ENCODE assay signal across 9 cellular contexts in the genomic region with DNA sequence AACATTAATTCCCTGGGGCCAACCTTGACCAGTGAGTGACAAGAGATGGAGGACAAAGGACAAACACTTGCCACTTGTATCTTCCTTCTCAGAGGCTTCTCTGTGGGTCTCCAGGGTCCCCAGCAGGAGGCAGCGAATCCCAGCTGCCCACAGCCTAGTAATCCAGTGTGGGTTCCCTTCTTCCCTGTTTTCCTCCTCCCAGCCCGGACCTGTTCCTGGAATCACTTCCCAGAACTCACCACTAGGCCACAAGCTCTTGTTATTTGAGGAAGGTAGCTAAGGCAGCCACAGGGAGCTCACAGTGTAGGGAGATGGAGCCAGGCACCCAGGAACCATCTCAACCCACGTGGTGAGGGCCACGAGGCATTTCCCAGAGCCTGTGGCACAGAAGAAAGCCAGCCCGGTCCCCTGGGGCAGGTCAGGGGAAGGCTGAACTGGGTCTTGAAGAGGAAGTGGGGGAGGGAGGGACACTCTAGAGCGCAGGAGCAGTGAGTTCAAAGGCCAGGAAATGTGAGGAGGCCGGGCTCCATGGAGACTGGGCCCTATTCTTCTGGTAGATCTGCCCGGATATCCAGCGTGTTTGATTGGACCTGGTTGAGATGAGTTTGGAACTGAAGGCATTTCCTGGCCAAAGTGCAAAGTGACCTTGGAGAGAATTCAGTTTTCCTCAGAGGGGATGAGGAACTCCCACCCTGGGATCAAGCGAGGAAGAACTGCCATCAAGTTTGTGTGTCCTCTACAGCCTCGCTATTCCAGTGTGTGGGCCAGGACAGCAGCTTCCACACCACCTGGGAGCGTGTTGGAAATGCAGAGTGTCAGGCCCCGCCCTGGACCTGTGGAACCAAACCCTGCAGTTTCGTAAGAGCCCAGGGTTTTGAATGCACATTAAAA. TPM values are rescaled to one million over a fixed set of nuclear protein-coding genes. Genes with fewer than 3 reads are reported as not detected.
DNase-seq lines count a peak whose midpoint lies in the region; ATAC-seq and TF ChIP-seq lines count a peak whose summit lies in the region.
"Had no signal": no experiment of that assay in that cellular context is flagged by ENCODE, and none has a peak within 500 bp of the region (broad histone marks: within the 10 kb centered on the region; RNA-seq: fewer than 3 reads in every experiment).

No MANE protein-coding gene starts in this region.

- H3K4me3 Mint-ChIP-seq in activated T-cell treated with anti-CD3 and anti-CD28 coated beads, Interleukin-2, amount 50 U/mL, for 72 hours = no peak overlapping the region
- no peak overlapping the region for H3K4me3 Mint-ChIP-seq in T-helper 1 cell treated with Interleukin-12 subunit alpha and Interleukin-12 subunit beta and Interleukin-4 antibody, amounts not matched to agents 30 μg/mL and 1 μg/mL, for 36 hours
- peak overlapping the region; percentile 32 for H3K4me3 Mint-ChIP-seq in stimulated activated naive CD8-positive, alpha-beta T cell treated with anti-CD3 and anti-CD28 coated beads, Interleukin-15, amount 100 ng/mL, for 72 hours

- no peak overlapping the region for H3K4me3 ChIP-seq in fibroblast of pulmonary artery (replicated peaks; ENCODE audit: low read depth, low read length)

- peak overlapping the region; percentile 60 for H3K27ac Mint-ChIP-seq in activated T-cell treated with anti-CD3 and anti-CD28 coated beads, Interleukin-2, amount 50 U/mL, for 72 hours
- peak overlapping the region; percentile 62 for H3K27ac Mint-ChIP-seq in T-helper 1 cell treated with Interleukin-12 subunit alpha and Interleukin-12 subunit beta and Interleukin-4 antibody, amounts not matched to agents 30 μg/mL and 1 μg/mL, for 36 hours
- peak overlapping the region; percentile 94 to 96 for H3K27ac Mint-ChIP-seq in stimulated activated naive CD8-positive, alpha-beta T cell treated with anti-CD3 and anti-CD28 coated beads, Interleukin-15, amount 100 ng/mL, for 72 hours

- peak; percentile 37 to 43 for ATAC-seq in activated T-cell treated with anti-CD3 and anti-CD28 coated beads, Interleukin-2, amount 50 U/mL, for 72 hours (replicated peaks in 1 of 2)
- peak; percentile 86 for ATAC-seq in stimulated activated naive CD8-positive, alpha-beta T cell treated with anti-CD3 and anti-CD28 coated beads, Interleukin-15, amount 100 ng/mL, for 72 hours
- no peak for ATAC-seq in HG03159 (IDR thresholded peaks at IDR 0.05; ENCODE audit: unreplicated experiment)
- no peak for ATAC-seq in HG02642 (IDR thresholded peaks at IDR 0.05; ENCODE audit: poor library complexity, unreplicated experiment)

- no peaks in the 10 kb centered on the region for H3K27me3 Mint-ChIP-seq in activated T-cell treated with anti-CD3 and anti-CD28 coated beads, Interleukin-2, amount 50 U/mL, for 72 hours (ENCODE audit: low read depth)
- no peaks in the 10 kb centered on the region for H3K27me3 Mint-ChIP-seq in T-helper 1 cell treated with Interleukin-12 subunit alpha and Interleukin-12 subunit beta and Interleukin-4 antibody, amounts not matched to agents 30 μg/mL and 1 μg/mL, for 36 hours (ENCODE audit: low read depth)
- no peaks in the 10 kb centered on the region for H3K27me3 Mint-ChIP-seq in stimulated activated naive CD8-positive, alpha-beta T cell treated with anti-CD3 and anti-CD28 coated beads, Interleukin-15, amount 100 ng/mL, for 72 hours

- peak; percentile 5 for TF ChIP-seq CTCF in fibroblast of pulmonary artery (IDR thresholded peaks at IDR 0.05; ENCODE audit: low read length, missing control alignments)

- H3K36me3 Mint-ChIP-seq in activated T-cell treated with anti-CD3 and anti-CD28 coated beads, Interleukin-2, amount 50 U/mL, for 72 hours (ENCODE audit: insufficient read depth in 2 of 2) = peaks cover under 1 to 2% of the 10 kb centered on the region in 2 donors
- peaks cover 2% of the 10 kb centered on the region for H3K36me3 Mint-ChIP-seq in T-helper 1 cell treated with Interleukin-12 subunit alpha and Interleukin-12 subunit beta and Interleukin-4 antibody, amounts not matched to agents 30 μg/mL and 1 μg/mL, for 36 hours (ENCODE audit: low read depth)

- H3K4me1 Mint-ChIP-seq in activated T-cell treated with anti-CD3 and anti-CD28 coated beads, Interleukin-2, amount 50 U/mL, for 72 hours (ENCODE audit: low read depth) = peaks cover 10% of the 10 kb centered on the region
- peaks cover 8% of the 10 kb centered on the region for H3K4me1 Mint-ChIP-seq in T-helper 1 cell treated with Interleukin-12 subunit alpha and Interleukin-12 subunit beta and Interleukin-4 antibody, amounts not matched to agents 30 μg/mL and 1 μg/mL, for 36 hours (ENCODE audit: low read depth)
- H3K4me1 Mint-ChIP-seq in stimulated activated naive CD8-positive, alpha-beta T cell treated with anti-CD3 and anti-CD28 coated beads, Interleukin-15, amount 100 ng/mL, for 72 hours = peaks cover 17% of the 10 kb centered on the region

- no peak for DNase-seq in activated T-cell treated with anti-CD3 and anti-CD28 coated beads, Interleukin-2, amount 50 U/mL, for 72 hours
- DNase-seq in activated T-cell treated with anti-CD3 and anti-CD28 coated beads, Interleukin-2, amount 50 U/mL, for 1 hour = no peak
- peak; percentile 14 for DNase-seq in fibroblast of pulmonary artery (ENCODE audit: low read depth)
- peak in 1 of 2 donors; percentile 28 for DNase-seq in stimulated activated naive CD8-positive, alpha-beta T cell treated with anti-CD3 and anti-CD28 coated beads, Interleukin-15, amount 100 ng/mL, for 72 hours
- DNase-seq in NCI-H446 (lab: John Stamatoyannopoulos, UW) = no peak
- DNase-seq: Kasumi-1 had no signal

- H3K9me3 Mint-ChIP-seq in activated T-cell treated with anti-CD3 and anti-CD28 coated beads, Interleukin-2, amount 50 U/mL, for 72 hours = peaks cover 0 to 2% of the 10 kb centered on the region in 2 donors
- H3K9me3 Mint-ChIP-seq in T-helper 1 cell treated with Interleukin-12 subunit alpha and Interleukin-12 subunit beta and Interleukin-4 antibody, amounts not matched to agents 30 μg/mL and 1 μg/mL, for 36 hours = peaks cover 2% of the 10 kb centered on the region
- H3K9me3 Mint-ChIP-seq in stimulated activated naive CD8-positive, alpha-beta T cell treated with anti-CD3 and anti-CD28 coated beads, Interleukin-15, amount 100 ng/mL, for 72 hours = peaks cover 2 to 10% of the 10 kb centered on the region in 2 donors

RNA-seq across cellular contexts. Expression of a gene that starts 20.3 kb away (rescaled TPM):
- total RNA-seq in activated T-cell treated with anti-CD3 and anti-CD28 coated beads, Interleukin-2, amount 50 U/mL, for 72 hours = 10 to 100 TPM in 1 of 2 donors, 1 to 10 TPM in 1; 6.9 to 15.1 TPM

RNA-seq across cellular contexts. Expression of a gene that starts 36.1 kb away (rescaled TPM):
- 10 to 100 TPM; 35.6 to 43.3 TPM for total RNA-seq in activated T-cell treated with anti-CD3 and anti-CD28 coated beads, Interleukin-2, amount 50 U/mL, for 72 hours

Comparison
In these comparisons a context has a peak if more than half of its experiments do, and no peak if none do; other contexts are left out.
1. ATAC-seq: peak in activated T-cell treated with anti-CD3 and anti-CD28 coated beads, Interleukin-2, amount 50 U/mL, for 72 hours (2 of 2) and stimulated activated naive CD8-positive, alpha-beta T cell treated with anti-CD3 and anti-CD28 coated beads, Interleukin-15, amount 100 ng/mL, for 72 hours (single experiment); none in HG03159 (single experiment) and HG02642 (single experiment).
2. H3K4me3 Mint-ChIP-seq: peak in stimulated activated naive CD8-positive, alpha-beta T cell treated with anti-CD3 and anti-CD28 coated beads, Interleukin-15, amount 100 ng/mL, for 72 hours (2 of 2); none in activated T-cell treated with anti-CD3 and anti-CD28 coated beads, Interleukin-2, amount 50 U/mL, for 72 hours (0 of 2) and T-helper 1 cell treated with Interleukin-12 subunit alpha and Interleukin-12 subunit beta and Interleukin-4 antibody, amounts not matched to agents 30 μg/mL and 1 μg/mL, for 36 hours (single experiment).
3. Peak in every context shown above with its lines, with median percentiles within 50 percentile points of each other: H3K27ac Mint-ChIP-seq.